ENCODE assay signal across 8 cellular contexts in genomic region chr17:18258356-18259038, GRCh38. TPM values are rescaled to one million over a fixed set of nuclear protein-coding genes. Genes with fewer than 3 reads are reported as not detected.
DNase-seq lines count a peak whose midpoint lies in the region; ATAC-seq and TF ChIP-seq lines count a peak whose summit lies in the region.

Gene FLII, minus strand, starts transcription at chr17:18258738. Its CDS starts 48 bp downstream, at chr17:18258690.

- no peak for TF ChIP-seq CTCF in AG10803 (conservative IDR thresholded peaks at IDR 0.05; ENCODE audit: low read length)
- TF ChIP-seq CTCF in MM.1S (IDR thresholded peaks at IDR 0.05; ENCODE audit: low read length) = no peak
- peak in 1 of 4 donors; percentile 4 for TF ChIP-seq CTCF in right lobe of liver (IDR thresholded peaks at IDR 0.05)

- no peaks in the 10 kb centered on the region for H3K27me3 Mint-ChIP-seq in activated CD4-positive, alpha-beta memory T cell treated with anti-CD3 and anti-CD28 coated beads for 36 hours

- no peaks in the 10 kb centered on the region for H3K9me3 Mint-ChIP-seq in activated CD4-positive, alpha-beta memory T cell treated with anti-CD3 and anti-CD28 coated beads for 36 hours

- H3K79me2 ChIP-seq in MM.1S (ENCODE audit: low read length) = peaks cover 47% of the 10 kb centered on the region

- H3K36me3 ChIP-seq in MM.1S (replicated peaks; ENCODE audit: insufficient read depth, low read length) (no peaks in the 10 kb centered on the region), right lobe of liver (peaks cover 0 to 36% (median 8%) of the 10 kb centered on the region in 4 donors)

- no peaks in the 10 kb centered on the region for H3K9me3 ChIP-seq in MM.1S (replicated peaks; ENCODE audit: insufficient read depth, low read length)
- H3K9me3 ChIP-seq in right lobe of liver = no peaks in the 10 kb centered on the region

- H3K4me1 Mint-ChIP-seq in activated CD4-positive, alpha-beta memory T cell treated with anti-CD3 and anti-CD28 coated beads for 36 hours (ENCODE audit: low read depth) = peaks cover 43% of the 10 kb centered on the region

- H2AFZ ChIP-seq in MM.1S (ENCODE audit: low read length) = peak within 1 kb of the TSS; percentile 96

- peak within 1 kb of the TSS; percentile 99 for H3K4me2 ChIP-seq in MM.1S (ENCODE audit: low read depth, low read length)

- intact Hi-C loops in activated CD4-positive, alpha-beta memory T cell treated with anti-CD3 and anti-CD28 coated beads for 36 hours (cut with micrococcal nuclease) = no loop called here
- intact Hi-C loops in right lobe of liver (cut with DNase I) = loop anchor here in 1 of 2 donors (10.0 kb wide), 1 partner anchor 56 kb away; the partner anchor contains the start of genes SMCR8 and TOP3A

- H3K9ac ChIP-seq in MM.1S (ENCODE audit: low read length) = peak within 1 kb of the TSS; percentile 88

- H3K4me1 ChIP-seq in MM.1S (ENCODE audit: low read length) = peaks cover 23% of the 10 kb centered on the region
- peaks cover 0 to 30% (median 13%) of the 10 kb centered on the region in 4 donors for H3K4me1 ChIP-seq in right lobe of liver

- H3K27ac ChIP-seq in MM.1S (ENCODE audit: low read length) (peak within 1 kb of the TSS; percentile 75), right lobe of liver (peak within 1 kb of the TSS; percentile 76 to 92 (median 89))

- CTCF ChIA-PET in activated CD4-positive, alpha-beta memory T cell treated with anti-CD3 and anti-CD28 coated beads for 36 hours (lab: Charles Lee) = interaction anchor here (0.6 to 1.6 kb wide), 2 partner anchors 10 to 105 kb away, joined by 3 to 6 read pairs; partner anchors contain the start of gene SHMT1

- no peaks in the 10 kb centered on the region for H3K9me2 ChIP-seq in MM.1S (replicated peaks; ENCODE audit: insufficient read depth, low read length)

- DNase-seq in AG10803 (ENCODE audit: low read depth) = peak; percentile 46
- peak; percentile 70 for DNase-seq in GM19238 (ENCODE audit: insufficient read length, low spot score)
- DNase-seq in MM.1S = peak; percentile 57
- DNase-seq in activated CD4-positive, alpha-beta memory T cell treated with anti-CD3 and anti-CD28 coated beads for 36 hours = peak; percentile 55
- DNase-seq in ecto neural progenitor cell (ENCODE audit: low spot score) = peak; percentile 90
- peak; percentile 70 to 76 (median 72) for DNase-seq in right lobe of liver
- peak; percentile 37 to 51 for DNase-seq in stimulated activated CD4-positive, alpha-beta T cell treated with anti-CD3 and anti-CD28 coated beads, Interleukin-2, amount 100 ng/mL, for 48 hours
- no peak for DNase-seq in SW480 (ENCODE audit: low spot score)

- WGBS in right lobe of liver (ENCODE audit: insufficient coverage, low coverage, low lambda C conversion rate, missing lambda C conversion rate) = 0% methylated on average over 6 of the region's 71 CpGs

- peak within 1 kb of the TSS; percentile 96 for H3K4me3 Mint-ChIP-seq in activated CD4-positive, alpha-beta memory T cell treated with anti-CD3 and anti-CD28 coated beads for 36 hours

- POLR2A ChIA-PET in activated CD4-positive, alpha-beta memory T cell treated with anti-CD3 and anti-CD28 coated beads for 36 hours (lab: Charles Lee) = interaction anchor here (0.6 kb wide), 1 partner anchor 172 kb away, joined by 3 read pairs; no protein-coding TSS in a partner anchor

- TF ChIP-seq POLR2A in right lobe of liver (IDR thresholded peaks at IDR 0.05) = peak; percentile 71

- H3K4me3 ChIP-seq in AG10803 (ENCODE audit: low read length) (peak within 1 kb of the TSS; percentile 95), MM.1S (ENCODE audit: low read length) (peak within 1 kb of the TSS; percentile 83), right lobe of liver (peak within 1 kb of the TSS; percentile 83 to 100 (median 97))

- H3K27me3 ChIP-seq in MM.1S (replicated peaks; ENCODE audit: insufficient read depth, low read length) (no peaks in the 10 kb centered on the region), right lobe of liver (no peaks in the 10 kb centered on the region)

- peaks cover 18% of the 10 kb centered on the region for H3K36me3 Mint-ChIP-seq in activated CD4-positive, alpha-beta memory T cell treated with anti-CD3 and anti-CD28 coated beads for 36 hours

- peak within 1 kb of the TSS; percentile 84 for H3K27ac Mint-ChIP-seq in activated CD4-positive, alpha-beta memory T cell treated with anti-CD3 and anti-CD28 coated beads for 36 hours

- peak; percentile 46 to 74 (median 60) for ATAC-seq in right lobe of liver

- peaks cover 16% of the 10 kb centered on the region for H4K20me1 ChIP-seq in MM.1S (ENCODE audit: insufficient read depth, low read length)

- H3F3A ChIP-seq in MM.1S (ENCODE audit: insufficient read depth, low read length) = peaks cover 29% of the 10 kb centered on the region

RNA-seq across cellular contexts. Expression of gene FLII, which starts in this region (rescaled TPM):
- 100 to 1,000 TPM; 357 to 359 TPM for total RNA-seq in activated CD4-positive, alpha-beta memory T cell treated with anti-CD3 and anti-CD28 coated beads for 36 hours
- 100 to 1,000 TPM in 4 of 6 experiments, 10 to 100 TPM in 2; 89.0 to 171 (median 116) TPM for total RNA-seq in right lobe of liver
